In the genomic region with DNA sequence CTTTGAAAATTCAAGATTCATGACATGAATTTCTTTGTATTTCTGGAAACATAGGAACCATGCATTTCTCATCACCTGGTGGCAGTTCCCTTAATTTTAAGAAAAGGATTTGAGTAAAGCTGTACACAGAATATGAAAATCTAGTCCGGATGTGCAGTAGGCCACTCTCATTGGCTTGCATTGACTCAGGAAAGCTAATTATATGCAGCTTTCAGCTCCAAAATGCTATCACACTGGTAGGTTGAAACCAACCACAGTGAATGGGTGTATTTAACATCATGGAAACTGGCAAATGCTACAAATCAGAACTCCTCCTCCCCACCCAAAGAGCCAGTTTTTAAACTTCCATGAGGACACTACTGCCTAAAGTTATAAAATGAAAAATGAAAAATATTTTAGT, we compare ENCODE assay signal across 18 cellular contexts.
A peak's percentile ranks its signal among the peaks of the same experiment; 100 is the strongest.
DNase-seq lines count a peak whose midpoint lies in the region; ATAC-seq and TF ChIP-seq lines count a peak whose summit lies in the region.
"Had no signal": no experiment of that assay in that cellular context is flagged by ENCODE, and none has a peak within 500 bp of the region (broad histone marks: within the 10 kb centered on the region; RNA-seq: fewer than 3 reads in every experiment).

No MANE protein-coding gene starts in this region.

- no TSS peak for BruUV-seq in Calu3 (replicated peaks; lab: Mats Ljungman, UMichigan)

- H3K27ac Mint-ChIP-seq in neural progenitor cell: no peak overlapping the region
- H3K27ac Mint-ChIP-seq in Calu3 (ENCODE audit: unreplicated experiment): no peak overlapping the region
- H3K27ac Mint-ChIP-seq in T-cell: no peak overlapping the region

- no peaks in the 10 kb centered on the region for H3F3A ChIP-seq in neural progenitor cell (ENCODE audit: low read depth)

- intact Hi-C loops in Calu3 (cut with micrococcal nuclease; ENCODE audit: unreplicated experiment): no loop called here

- H3K4me1 Mint-ChIP-seq in neural progenitor cell: peaks cover 3% of the 10 kb centered on the region
- no peaks in the 10 kb centered on the region for H3K4me1 Mint-ChIP-seq in Calu3 (ENCODE audit: low read depth, unreplicated experiment)
- no peaks in the 10 kb centered on the region for H3K4me1 Mint-ChIP-seq in T-cell

- H3K36me3 ChIP-seq in neural progenitor cell: no peaks in the 10 kb centered on the region
- H3K36me3 ChIP-seq: gastroesophageal sphincter had no signal

- H3K36me3 Mint-ChIP-seq in neural progenitor cell: no peaks in the 10 kb centered on the region
- H3K36me3 Mint-ChIP-seq in Calu3 (ENCODE audit: insufficient read depth, unreplicated experiment): no peaks in the 10 kb centered on the region
- no peaks in the 10 kb centered on the region for H3K36me3 Mint-ChIP-seq in T-cell

- no peaks in the 10 kb centered on the region for H3K27me3 Mint-ChIP-seq in neural progenitor cell (ENCODE audit: insufficient read depth, low read depth)
- H3K27me3 Mint-ChIP-seq in Calu3 (ENCODE audit: unreplicated experiment): no peaks in the 10 kb centered on the region
- H3K27me3 Mint-ChIP-seq in T-cell: peaks cover 1 to 12% of the 10 kb centered on the region in 2 donors

- CTCF ChIA-PET in Calu3 (lab: Charles Lee): no interaction called here
- CTCF ChIA-PET in T-cell (lab: Charles Lee): interaction anchor here in 1 of 2 donors (0.7 kb wide), 1 partner anchor 631 kb away, joined by 3 read pairs; no protein-coding TSS in a partner anchor

- no peak overlapping the region for H3K4me2 ChIP-seq in neural progenitor cell

- H3K9me3 Mint-ChIP-seq in neural progenitor cell (no peaks in the 10 kb centered on the region), Calu3 (ENCODE audit: low read depth, unreplicated experiment) (no peaks in the 10 kb centered on the region), T-cell (no peaks in the 10 kb centered on the region)

- no peaks in the 10 kb centered on the region for H3K9me3 ChIP-seq in neural progenitor cell (ENCODE audit: low read depth)
- H3K9me3 ChIP-seq: Caco-2, gastroesophageal sphincter, testis had no signal

- H3K27me3 ChIP-seq in neural progenitor cell: no peaks in the 10 kb centered on the region
- H3K27me3 ChIP-seq: gastroesophageal sphincter, testis had no signal

- TF ChIP-seq CTCF in neural progenitor cell (IDR thresholded peaks at IDR 0.05) (no peak), Calu3 (IDR thresholded peaks at IDR 0.05; ENCODE audit: unreplicated experiment) (no peak)

- POLR2A ChIA-PET in T-cell (lab: Charles Lee): no interaction called here

- peaks cover 6% of the 10 kb centered on the region for H3K4me1 ChIP-seq in neural progenitor cell
- H3K4me1 ChIP-seq: Caco-2, gastroesophageal sphincter, testis had no signal

- H3K27ac ChIP-seq in neural progenitor cell: no peak overlapping the region
- H3K27ac ChIP-seq: gastroesophageal sphincter, testis had no signal

- H2AFZ ChIP-seq in neural progenitor cell (replicated peaks): peak overlapping the region; percentile 15

- no peak overlapping the region for H3K4me3 ChIP-seq in neural progenitor cell
- H3K4me3 ChIP-seq: gastroesophageal sphincter, testis had no signal

- no peak overlapping the region for H3K9ac ChIP-seq in neural progenitor cell

- ATAC-seq in GM19324 (IDR thresholded peaks at IDR 0.05; ENCODE audit: low FRiP score, unreplicated experiment): peak; percentile 68
- ATAC-seq in HG02610 (IDR thresholded peaks at IDR 0.05; ENCODE audit: unreplicated experiment): peak; percentile 65
- peak; percentile 49 for ATAC-seq in HG03280 (IDR thresholded peaks at IDR 0.05; ENCODE audit: unreplicated experiment)
- ATAC-seq in T-cell (replicated peaks in 1 of 4): no peak
- ATAC-seq: gastroesophageal sphincter, left colon had no signal

- DNase-seq in neural progenitor cell (ENCODE audit: low spot score) (no peak), Calu3 (no peak), T-cell (no peak), T-helper 1 cell (no peak)
- DNase-seq in activated effector memory CD4-positive, alpha-beta T cell treated with Interleukin-2 at 50 U/mL for 16 hours: no peak
- DNase-seq: activated CD4-positive, alpha-beta T cell treated with anti-CD3 and anti-CD28 coated beads, Interleukin-2, amount 50 U/mL, for 1 hour; activated gamma-delta T cell treated with Interleukin-2 at 50 U/mL for 16 hours; amygdala; Caco-2; caudate nucleus; erythroblast; left colon; RPMI8226; testis had no signal

- H3K4me3 Mint-ChIP-seq in neural progenitor cell (no peak overlapping the region), Calu3 (ENCODE audit: low read depth, unreplicated experiment) (no peak overlapping the region), T-cell (no peak overlapping the region)

- no peaks in the 10 kb centered on the region for H4K20me1 ChIP-seq in neural progenitor cell (ENCODE audit: low read depth)

- H3K79me2 ChIP-seq in neural progenitor cell (ENCODE audit: low read depth): no peaks in the 10 kb centered on the region

Comparison
In these comparisons a context has a peak if more than half of its experiments do, and no peak if none do; other contexts are left out.
1. ATAC-seq: peak in GM19324 (single experiment), HG02610 (single experiment) and HG03280 (single experiment); none in T-cell (0 of 4).